Comparison of ENCODE assay signal across 1 cellular context in the genomic region with DNA sequence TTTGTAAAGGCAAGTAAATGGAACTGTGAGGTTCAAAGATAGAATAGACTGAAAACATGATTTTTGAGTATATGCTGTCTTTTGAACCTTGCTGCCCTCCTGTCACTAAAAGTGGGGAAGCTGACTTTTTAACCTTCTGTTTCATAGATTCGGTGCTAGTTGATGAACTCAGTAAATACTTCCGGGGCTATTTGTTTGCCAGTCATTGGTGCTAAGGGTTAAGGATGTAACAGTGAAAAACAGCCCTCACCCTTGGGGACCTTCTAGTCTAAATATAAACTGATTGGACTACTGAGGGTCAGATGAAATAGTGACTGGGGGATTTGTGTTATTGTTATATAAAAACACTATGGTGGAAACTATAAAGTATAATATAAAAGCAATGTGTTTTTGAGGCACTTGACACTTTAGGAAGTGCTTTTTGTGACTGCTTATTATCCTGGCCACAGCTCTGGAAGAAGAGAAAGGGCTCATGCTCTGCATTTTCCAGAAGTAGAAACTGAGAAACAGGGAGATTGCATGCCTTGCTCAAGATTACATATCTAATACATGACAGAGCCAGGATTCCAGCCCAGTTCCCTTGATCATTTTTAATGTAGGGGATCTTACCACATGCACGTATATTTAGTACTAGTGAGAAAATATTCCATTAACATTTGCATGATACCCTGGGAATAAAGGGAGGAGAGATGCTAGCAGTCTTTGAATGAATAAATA.
TF ChIP-seq lines count a peak whose summit lies in the region.

No MANE protein-coding gene starts in this region.

TF ChIP-seq in HepG2, 621 proteins besides CTCF, POLR2A, EP300 and RAD21:
- TF ChIP-seq RARA (CRISPR knock-in tag; IDR thresholded peaks at IDR 0.05) (0 out of 2 replicates have a peak, but pooled peaks have one; percentile 19), CHD4 (IDR thresholded peaks at IDR 0.05; ENCODE audit: borderline replicate concordance, low read length) (no peak), NCOA5 (CRISPR knock-in tag; IDR thresholded peaks at IDR 0.05) (no peak), SALL2 (CRISPR knock-in tag; IDR thresholded peaks at IDR 0.05) (no peak), GABPA (IDR thresholded peaks at IDR 0.05; ENCODE audit: low read depth, low read length) (no peak), GABPA (CRISPR knock-in tag; IDR thresholded peaks at IDR 0.05; ENCODE audit: low read depth) (peak; percentile 75), NR2C2 (CRISPR knock-in tag; IDR thresholded peaks at IDR 0.05; ENCODE audit: borderline replicate concordance) (peak; percentile 60), SAFB2 (CRISPR knock-in tag; IDR thresholded peaks at IDR 0.05; ENCODE audit: borderline replicate concordance, low read depth) (no peak), HDAC2 (CRISPR knock-in tag; IDR thresholded peaks at IDR 0.05) (no peak), ZNF652 (CRISPR knock-in tag; IDR thresholded peaks at IDR 0.05; ENCODE audit: borderline replicate concordance, low read depth) (peak; percentile 44; the same call in 1 of the 2 replicates), EHMT2 (IDR thresholded peaks at IDR 0.05; ENCODE audit: borderline replicate concordance, low read depth, low read length) (no peak)
